In the genomic region with DNA sequence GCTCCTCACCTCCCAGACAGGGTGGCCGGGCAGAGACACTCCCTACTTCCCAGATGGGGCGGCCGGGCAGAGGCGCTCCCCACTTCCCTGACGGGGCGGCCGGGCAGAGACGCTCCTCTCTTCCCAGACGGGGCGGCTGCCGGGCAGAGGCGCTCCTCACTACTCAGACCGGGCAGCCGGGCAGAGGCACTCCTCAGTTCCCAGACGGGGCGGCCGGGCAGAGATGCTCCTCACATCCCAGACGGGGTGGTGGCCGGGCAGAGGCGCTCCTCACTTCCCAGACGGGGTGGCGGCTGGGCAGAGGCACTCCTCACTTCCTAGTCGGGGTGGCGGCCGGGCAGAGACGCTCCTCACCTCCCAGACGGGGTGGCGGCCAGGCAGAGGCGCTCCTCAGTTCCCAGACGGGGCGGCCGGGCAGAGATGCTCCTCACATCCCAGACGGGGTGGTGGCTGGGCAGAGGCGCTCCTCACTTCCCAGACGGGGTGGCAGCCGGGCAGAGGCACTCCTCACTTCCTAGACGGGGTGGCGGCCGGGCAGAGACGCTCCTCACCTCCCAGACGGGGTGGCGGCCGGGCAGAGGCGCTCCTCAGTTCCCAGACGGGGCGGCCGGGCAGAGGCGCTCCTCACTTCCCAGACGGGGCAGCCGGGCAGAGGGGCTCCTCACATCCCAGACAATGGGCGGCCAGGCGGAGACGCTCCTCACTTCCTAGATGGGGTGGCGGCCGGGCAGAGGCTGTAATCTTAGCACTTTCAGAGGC, we compare ENCODE assay signal across 1 cellular context.
A peak's percentile ranks its signal among the peaks of the same experiment; 100 is the strongest.
TF ChIP-seq lines count a peak whose summit lies in the region.

No MANE protein-coding gene starts in this region.

TF ChIP-seq in K562, 482 proteins besides CTCF, POLR2A, EP300 and RAD21:
- 0 out of 2 replicates have a peak, but pooled peaks have one; percentile 18 for TF ChIP-seq POLR2G (IDR thresholded peaks at IDR 0.05; ENCODE audit: low read depth, low read length)
